ENCODE assay signal across 12 cellular contexts in the genomic region with DNA sequence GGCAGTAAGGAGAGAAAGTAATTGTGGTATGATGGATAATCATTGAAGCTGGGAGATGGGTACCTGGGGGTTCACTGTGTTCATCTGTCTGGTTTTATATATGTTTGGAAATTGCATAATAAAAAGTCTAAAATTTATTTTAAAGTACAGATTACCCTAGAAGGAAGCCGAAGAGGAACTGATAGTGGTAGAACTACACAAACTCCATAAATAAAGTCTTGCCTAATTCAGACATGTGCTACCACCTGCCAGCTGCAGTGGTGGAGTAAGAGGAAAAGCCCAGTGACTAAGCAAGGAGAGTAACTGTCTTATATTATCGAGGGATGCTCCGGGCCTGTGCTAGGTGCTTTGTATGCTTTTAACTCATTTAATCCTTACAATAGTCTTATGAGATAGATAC. TPM values are rescaled to one million over a fixed set of nuclear protein-coding genes. Genes with fewer than 3 reads are reported as not detected.
A peak's percentile ranks its signal among the peaks of the same experiment; 100 is the strongest.
DNase-seq lines count a peak whose midpoint lies in the region; ATAC-seq, FAIRE-seq and TF ChIP-seq lines count a peak whose summit lies in the region.
"Had no signal": no experiment of that assay in that cellular context is flagged by ENCODE, and none has a peak within 500 bp of the region (broad histone marks: within the 10 kb centered on the region; RNA-seq: fewer than 3 reads in every experiment).

No MANE protein-coding gene starts in this region.

- no peak for TF ChIP-seq CTCF in activated B cell treated with CpG ODN at 0.5 μM for 24 hours (IDR thresholded peaks at IDR 0.05)

- peak; percentile 66 for FAIRE-seq in GM12892 (lab: Jason Lieb, UNC)

- no peaks in the 10 kb centered on the region for H3K36me3 Mint-ChIP-seq in activated B cell treated with CpG ODN at 0.5 μM for 24 hours (ENCODE audit: low read depth)

- POLR2A ChIA-PET in activated B cell treated with CpG ODN at 0.5 μM for 24 hours (lab: Charles Lee) = interaction anchor here (0.6 to 1.5 kb wide), 6 partner anchors 24 to 104 kb away, joined by 3 to 7 read pairs (median 4); partner anchors contain the start of gene HNRNPU

- CTCF ChIA-PET in activated B cell treated with CpG ODN at 0.5 μM for 24 hours (lab: Charles Lee) = interaction anchor here (1.7 to 2.0 kb wide), 2 partner anchors 20 to 122 kb away, joined by 4 to 7 read pairs; no protein-coding TSS in a partner anchor

- peak overlapping the region; percentile 0 for H3K4me3 Mint-ChIP-seq in activated B cell treated with CpG ODN at 0.5 μM for 24 hours
- H3K4me3 Mint-ChIP-seq: dendritic cell treated with granulocyte-macrophage colony-stimulating factor and Interleukin-4, amounts not matched to agents 40 ng/mL and 50 ng/mL, for 4 days had no signal

- H3K4me1 Mint-ChIP-seq in activated B cell treated with CpG ODN at 0.5 μM for 24 hours = peaks cover 26% of the 10 kb centered on the region

- ATAC-seq in GM21526 (IDR thresholded peaks at IDR 0.05; ENCODE audit: low FRiP score, unreplicated experiment) (peak; percentile 78), HG03378 (IDR thresholded peaks at IDR 0.05; ENCODE audit: unreplicated experiment) (peak; percentile 73), activated B cell treated with CpG ODN at 0.5 μM for 24 hours (ENCODE audit: low read depth) (peak; percentile 55)

- H3K9me3 Mint-ChIP-seq in activated B cell treated with CpG ODN at 0.5 μM for 24 hours = no peaks in the 10 kb centered on the region
- H3K9me3 Mint-ChIP-seq: dendritic cell treated with granulocyte-macrophage colony-stimulating factor and Interleukin-4, amounts not matched to agents 40 ng/mL and 50 ng/mL, for 4 days had no signal

- DNase-seq in GM12892 (ENCODE audit: insufficient read length) = no peak
- no peak for DNase-seq in activated B cell treated with CpG ODN at 0.5 μM for 24 hours
- DNase-seq in NK-92 (lab: John Stamatoyannopoulos, UW; ENCODE audit: unreplicated experiment) = no peak
- DNase-seq in stimulated activated CD4-positive, alpha-beta T cell treated with anti-CD3 and anti-CD28 coated beads, Interleukin-4, amount 100 ng/mL, for 1 hour = no peak
- no peak for DNase-seq in OCI-M2 (lab: John Stamatoyannopoulos, UW; ENCODE audit: unreplicated experiment)
- DNase-seq in kidney glomerular epithelial cell (lab: John Stamatoyannopoulos, UW) = no peak
- DNase-seq: DND-41, islet precursor cell, PC-9 had no signal

- H3K27me3 Mint-ChIP-seq in activated B cell treated with CpG ODN at 0.5 μM for 24 hours = no peaks in the 10 kb centered on the region

- 0 out of 2 replicates have a peak, but pooled peaks have one; percentile 32 for TF ChIP-seq POLR2A in GM12892 (IDR thresholded peaks at IDR 0.05; ENCODE audit: low read depth, low read length)

- no peak overlapping the region for H3K27ac Mint-ChIP-seq in activated B cell treated with CpG ODN at 0.5 μM for 24 hours
- H3K27ac Mint-ChIP-seq: dendritic cell treated with granulocyte-macrophage colony-stimulating factor and Interleukin-4, amounts not matched to agents 40 ng/mL and 50 ng/mL, for 4 days had no signal

- intact Hi-C loops in activated B cell treated with CpG ODN at 0.5 μM for 24 hours (cut with micrococcal nuclease) = loop anchor here (1.0 kb wide), 1 partner anchor 20 kb away; no protein-coding TSS in a partner anchor

RNA-seq across cellular contexts. Expression of gene HNRNPU, which starts 56.6 kb away (rescaled TPM):
- polyA plus RNA-seq in GM12892 (2012; ENCODE audit: missing spikeins) = 224 TPM
- 424 and 428 TPM in 2 replicates for total RNA-seq in activated B cell treated with CpG ODN at 0.5 μM for 24 hours
